7 cellular contexts compared by ENCODE assay signal in genomic region chr3:57006949-57007419, GRCh38. TPM values are rescaled to one million over a fixed set of nuclear protein-coding genes. Genes with fewer than 3 reads are reported as not detected.
A peak's percentile ranks its signal among the peaks of the same experiment; 100 is the strongest.
DNase-seq lines count a peak whose midpoint lies in the region; FAIRE-seq and TF ChIP-seq lines count a peak whose summit lies in the region.

No MANE protein-coding gene starts in this region.

- no peaks in the 10 kb centered on the region for H3K79me2 ChIP-seq in astrocyte (ENCODE audit: insufficient read depth, low read length)

- H3K27ac ChIP-seq in astrocyte (ENCODE audit: low read depth, low read length) (peak overlapping the region; percentile 75), transverse colon (peak overlapping the region; percentile 74 to 88 (median 83)), spleen (no peak overlapping the region)

- H3K4me1 ChIP-seq in astrocyte (ENCODE audit: insufficient read depth, low read length), result peaks cover 22% of the 10 kb centered on the region
- peaks cover 3 to 37% (median 28%) of the 10 kb centered on the region in 4 donors for H3K4me1 ChIP-seq in transverse colon
- peaks cover 0 to 6% (median 0%) of the 10 kb centered on the region in 6 donors for H3K4me1 ChIP-seq in spleen

- in situ Hi-C loops in transverse colon (cut with MboI; ENCODE audit: low pct_ligation_motif_present in 1 of 4, low pct_unique_long_range_greater_than_20kb in 1 of 4, low sequenced_read_pairs in 3 of 4), result no loop called here

- H3K4me3 Mint-ChIP-seq in HFFc6 (peak overlapping the region; percentile 66; the same call in 1 of the 2 replicates), astrocyte (ENCODE audit: unreplicated experiment) (no peak overlapping the region)

- 48% methylated on average over 7 of the region's 7 CpGs; no CpG with 5 or more reads in 1 of the 2 donors for WGBS in transverse colon (ENCODE audit: low coverage in 1 of 2), 2 donors
- 61 to 69% (median 65%) methylated on average over 7 of the region's 7 CpGs for WGBS in spleen, 5 donors

- no peak overlapping the region for H3K4me3 ChIP-seq in astrocyte (ENCODE audit: insufficient read depth, low read depth, low read length)
- no peak overlapping the region for H3K4me3 ChIP-seq in transverse colon
- H3K4me3 ChIP-seq in spleen, result no peak overlapping the region

- peak overlapping the region; percentile 69 for H3K9ac ChIP-seq in astrocyte (ENCODE audit: low read length)

- TF ChIP-seq EP300 in transverse colon (IDR thresholded peaks at IDR 0.05; ENCODE audit: low read depth), result no peak

- DNase-seq in HFFc6 (no peak), astrocyte (ENCODE audit: low read depth) (peak; percentile 38), left kidney (ENCODE audit: low read depth, low spot score) (peak; percentile 43), transverse colon (no peak), NCI-H2081 treated with DMSO at 0.1 percent for 48 hours (lab: John Stamatoyannopoulos, UW) (no peak), spleen (no peak), NCI-H128 (lab: John Stamatoyannopoulos, UW; ENCODE audit: unreplicated experiment) (no peak)

- H3K36me3 ChIP-seq in astrocyte (ENCODE audit: insufficient read depth, low read length), result no peaks in the 10 kb centered on the region
- H3K36me3 ChIP-seq in transverse colon, result no peaks in the 10 kb centered on the region
- no peaks in the 10 kb centered on the region for H3K36me3 ChIP-seq in spleen

- FAIRE-seq in astrocyte (lab: Jason Lieb, UNC), result no peak

- no peaks in the 10 kb centered on the region for H3K27me3 ChIP-seq in astrocyte (ENCODE audit: insufficient read depth, low read length)
- no peaks in the 10 kb centered on the region for H3K27me3 ChIP-seq in transverse colon
- peaks cover 0 to 6% (median 0%) of the 10 kb centered on the region in 7 donors for H3K27me3 ChIP-seq in spleen (replicated peaks in 1 of 7)

- no peaks in the 10 kb centered on the region for H4K20me1 ChIP-seq in astrocyte (ENCODE audit: insufficient read depth, low read length)

- H3K4me1 Mint-ChIP-seq in HFFc6 (ENCODE audit: low read depth) (peaks cover 24% of the 10 kb centered on the region), astrocyte (ENCODE audit: low read depth, unreplicated experiment) (peaks cover 19% of the 10 kb centered on the region)

- H3K27me3 Mint-ChIP-seq in HFFc6 (ENCODE audit: insufficient read depth) (peaks cover 2% of the 10 kb centered on the region), astrocyte (ENCODE audit: low read depth, unreplicated experiment) (no peaks in the 10 kb centered on the region)

- H3K9me3 Mint-ChIP-seq in HFFc6, result no peaks in the 10 kb centered on the region; the same call in 1 of the 2 replicates
- no peaks in the 10 kb centered on the region for H3K9me3 Mint-ChIP-seq in astrocyte (ENCODE audit: unreplicated experiment)

- H3K36me3 Mint-ChIP-seq in HFFc6 (ENCODE audit: low read depth) (no peaks in the 10 kb centered on the region), astrocyte (ENCODE audit: low read depth, unreplicated experiment) (peaks cover 8% of the 10 kb centered on the region)

- intact Hi-C loops in transverse colon (cut with DNase I; ENCODE audit: low total_unique reads) (loop anchor here (5.0 kb wide), 1 partner anchor 60 kb away; no protein-coding TSS in a partner anchor), spleen (cut with DNase I; ENCODE audit: low total_unique reads) (no loop called here)

- no peaks in the 10 kb centered on the region for H3K9me3 ChIP-seq in astrocyte (ENCODE audit: insufficient read depth, low read depth, low read length)
- no peaks in the 10 kb centered on the region for H3K9me3 ChIP-seq in transverse colon
- H3K9me3 ChIP-seq in spleen, result peaks cover 0 to 4% (median 0%) of the 10 kb centered on the region in 8 donors

- peak overlapping the region; percentile 31 for H2AFZ ChIP-seq in astrocyte (ENCODE audit: low read depth, low read length)

- peak overlapping the region; percentile 82 for H3K4me2 ChIP-seq in astrocyte (ENCODE audit: low read length)

- TF ChIP-seq CTCF in HFFc6 (IDR thresholded peaks at IDR 0.05) (peak; percentile 61), astrocyte (IDR thresholded peaks at IDR 0.05; ENCODE audit: insufficient read depth, low read depth, low read length) (peak; percentile 8), transverse colon (IDR thresholded peaks at IDR 0.05) (no peak), spleen (IDR thresholded peaks at IDR 0.05 in 8 of 11, conservative IDR thresholded peaks at IDR 0.05 in 3 of 11) (no peak)

- no peak for TF ChIP-seq POLR2A in transverse colon (IDR thresholded peaks at IDR 0.05)
- TF ChIP-seq POLR2A in spleen (IDR thresholded peaks at IDR 0.05), result no peak

- H3K27ac Mint-ChIP-seq in HFFc6, result peak overlapping the region; percentile 59
- H3K27ac Mint-ChIP-seq in astrocyte (ENCODE audit: unreplicated experiment), result peak overlapping the region; percentile 94

RNA-seq across cellular contexts. Expression of gene SPATA12, which starts 53.5 kb away (rescaled TPM):
- not detected for total RNA-seq in HFFc6 (2021; fragmentation: NEBNext Ultra II Directional; extraction: Animal tissue kit (Norgen Biotek cat#: 25700))
- total RNA-seq in astrocyte, result not detected in 2 replicates
- not detected for total RNA-seq in transverse colon
- total RNA-seq in spleen, result under 1 TPM in 2 of 7 donors, not detected in 5; 0.17 to 0.34 TPM
- under 1 TPM; 0.13 to 0.16 (median 0.15) TPM for polyA plus RNA-seq in spleen

Comparison
In these comparisons a context has a peak if more than half of its experiments do, and no peak if none do; other contexts are left out.
1. DNase-seq: peak in astrocyte (single experiment) and left kidney (single experiment); none in HFFc6 (single experiment), transverse colon (single experiment), NCI-H2081 treated with DMSO at 0.1 percent for 48 hours (single experiment), spleen (single experiment) and NCI-H128 (single experiment).
2. CTCF ChIP-seq: peak in HFFc6 (single experiment) and astrocyte (single experiment); none in transverse colon (0 of 5) and spleen (0 of 11).
3. H3K27ac ChIP-seq: peak in astrocyte (single experiment) and transverse colon (4 of 4); none in spleen (0 of 8).